8 cellular contexts compared by ENCODE assay signal in genomic region chr16:78742501-78743283, GRCh38.
DNase-seq lines count a peak whose midpoint lies in the region; FAIRE-seq and TF ChIP-seq lines count a peak whose summit lies in the region.

No MANE protein-coding gene starts in this region.

- CTCF ChIA-PET in HEK293T (lab: Yijun Ruan, JAX), result no interaction called here

- peaks cover 23 to 33% of the 10 kb centered on the region in 2 donors for H3K4me1 ChIP-seq in mucosa of rectum (ENCODE audit: control insufficient read depth in 2 of 2, insufficient read depth in 2 of 2, low read length in 2 of 2)
- peaks cover 0 to 13% (median 9%) of the 10 kb centered on the region in 5 donors for H3K4me1 ChIP-seq in subcutaneous abdominal adipose tissue (ENCODE audit: control insufficient read depth in 5 of 5, insufficient read depth in 5 of 5, low read length in 5 of 5)

- peak overlapping the region; percentile 86 for H3K27ac ChIP-seq in mucosa of rectum (ENCODE audit: low read depth in 2 of 2, low read length in 2 of 2)
- H3K27ac ChIP-seq in subcutaneous abdominal adipose tissue (ENCODE audit: low read depth, low read length), result no peak overlapping the region

- POLR2A ChIA-PET in HEK293T (lab: Yijun Ruan, JAX), result no interaction called here

- H3K9me3 ChIP-seq in mucosa of rectum (ENCODE audit: control insufficient read depth in 2 of 2, low read length in 2 of 2) (no peaks in the 10 kb centered on the region), subcutaneous abdominal adipose tissue (ENCODE audit: control insufficient read depth in 5 of 5, low read length in 5 of 5) (no peaks in the 10 kb centered on the region)

- FAIRE-seq in GM12892 (lab: Jason Lieb, UNC), result peak; percentile 84

- peak overlapping the region in 1 of 2 donors; percentile 33 for H3K9ac ChIP-seq in mucosa of rectum (ENCODE audit: low read depth in 1 of 2, low read length in 2 of 2)
- H3K9ac ChIP-seq in subcutaneous abdominal adipose tissue (ENCODE audit: low read length in 5 of 5), result no peak overlapping the region

- DNase-seq in GM12892 (ENCODE audit: insufficient read length) (peak; percentile 40), HEK293T (ENCODE audit: extremely low spot score) (peak; percentile 43), NOMO-1 treated with DMSO at 0.1 percent for 48 hours (lab: John Stamatoyannopoulos, UW; ENCODE audit: unreplicated experiment) (peak; percentile 81), activated T-helper 1 cell treated with Interleukin-2 at 50 U/mL for 16 hours (ENCODE audit: low read depth) (peak; percentile 69), foreskin melanocyte (no peak), AG08395 (ENCODE audit: low spot score) (no peak)

- peak overlapping the region; percentile 32 to 58 for H3K4me3 ChIP-seq in mucosa of rectum (ENCODE audit: low read length in 2 of 2)
- H3K4me3 ChIP-seq in subcutaneous abdominal adipose tissue (ENCODE audit: low read depth in 1 of 5, low read length in 5 of 5), result peak overlapping the region in 4 of 5 donors; percentile 2 to 37 (median 24)

- no peak for TF ChIP-seq POLR2A in GM12892 (IDR thresholded peaks at IDR 0.05; ENCODE audit: low read depth, low read length)

- no peaks in the 10 kb centered on the region for H3K36me3 ChIP-seq in mucosa of rectum (ENCODE audit: control insufficient read depth in 2 of 2, insufficient read depth in 2 of 2, low read length in 2 of 2)
- no peaks in the 10 kb centered on the region for H3K36me3 ChIP-seq in subcutaneous abdominal adipose tissue (ENCODE audit: control insufficient read depth in 5 of 5, insufficient read depth in 5 of 5, low read length in 5 of 5)

- H3K27me3 ChIP-seq in mucosa of rectum (ENCODE audit: control insufficient read depth in 2 of 2, insufficient read depth in 2 of 2, low read length in 2 of 2) (no peaks in the 10 kb centered on the region), subcutaneous abdominal adipose tissue (ENCODE audit: control insufficient read depth in 5 of 5, insufficient read depth in 4 of 5, low read length in 5 of 5) (no peaks in the 10 kb centered on the region)

TF ChIP-seq in HEK293T, 16 proteins besides CTCF, POLR2A, EP300 and RAD21:
- TF ChIP-seq L3MBTL2 (conservative IDR thresholded peaks at IDR 0.05) (no peak), ARNT (IDR thresholded peaks at IDR 0.05) (no peak), FOXA1 (IDR thresholded peaks at IDR 0.05) (no peak), TARDBP (IDR thresholded peaks at IDR 0.05) (no peak), ELF4 (IDR thresholded peaks at IDR 0.05) (no peak), LEF1 (IDR thresholded peaks at IDR 0.05; ENCODE audit: borderline replicate concordance) (no peak), FOXM1 (IDR thresholded peaks at IDR 0.05; ENCODE audit: borderline replicate concordance) (no peak), NFRKB (IDR thresholded peaks at IDR 0.05) (no peak), CTBP1 (IDR thresholded peaks at IDR 0.05; ENCODE audit: borderline replicate concordance) (no peak), HDGF (IDR thresholded peaks at IDR 0.05; ENCODE audit: borderline replicate concordance) (no peak), SP1 (IDR thresholded peaks at IDR 0.05) (no peak)

Comparison
In these comparisons a context has a peak if more than half of its experiments do, and no peak if none do; other contexts are left out.
1. DNase-seq: peak in GM12892 (single experiment), HEK293T (single experiment), NOMO-1 treated with DMSO at 0.1 percent for 48 hours (single experiment) and activated T-helper 1 cell treated with Interleukin-2 at 50 U/mL for 16 hours (single experiment); none in foreskin melanocyte (single experiment) and AG08395 (single experiment).